ENCODE assay signal across 12 cellular contexts in the genomic region with DNA sequence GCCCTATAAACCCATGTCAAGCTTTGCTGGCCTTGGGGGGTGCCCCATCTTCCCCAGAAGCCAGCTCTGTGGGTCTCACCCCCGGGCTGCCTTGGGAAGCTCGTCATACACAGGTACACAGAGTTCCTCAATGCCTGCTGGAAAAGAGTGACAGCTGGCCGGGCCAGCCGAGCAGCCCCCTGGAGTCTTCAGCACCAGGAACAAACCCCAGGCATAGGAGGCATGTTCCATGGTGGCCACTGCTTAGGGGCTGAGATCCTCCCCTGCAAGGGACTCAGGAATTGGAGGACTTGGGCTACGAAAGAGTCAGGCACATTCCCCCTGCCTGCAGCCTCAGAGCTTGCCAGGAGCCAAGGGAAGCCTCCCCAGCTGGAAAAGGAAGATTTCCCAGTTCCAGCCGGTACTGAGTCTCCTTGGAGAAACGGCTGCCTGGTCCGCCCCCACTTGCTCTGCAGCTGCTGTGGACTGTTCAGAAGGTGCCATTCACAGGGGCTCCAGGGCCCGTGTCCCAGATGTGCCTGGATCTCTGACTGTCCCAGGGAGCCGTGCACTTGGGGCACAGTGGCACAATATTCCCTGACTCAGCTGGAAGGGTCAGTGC.
A peak's percentile ranks its signal among the peaks of the same experiment; 100 is the strongest.
DNase-seq lines count a peak whose midpoint lies in the region; FAIRE-seq and TF ChIP-seq lines count a peak whose summit lies in the region.
"Had no signal": no experiment of that assay in that cellular context is flagged by ENCODE, and none has a peak within 500 bp of the region (broad histone marks: within the 10 kb centered on the region; RNA-seq: fewer than 3 reads in every experiment).

No MANE protein-coding gene starts in this region.

- no peak overlapping the region for H3K4me3 ChIP-seq in coronary artery
- H3K4me3 ChIP-seq: hepatocyte had no signal

- no peak for TF ChIP-seq CTCF in coronary artery (IDR thresholded peaks at IDR 0.05)

- H3K27ac ChIP-seq in coronary artery (peak overlapping the region in 1 of 2 donors; percentile 47), substantia nigra (ENCODE audit: low read depth, low read length, poor library complexity, severe bottlenecking) (peak overlapping the region; percentile 17)
- H3K27ac ChIP-seq: hepatocyte had no signal

- peak; percentile 33 to 64 for DNase-seq in NCI-H524 (lab: John Stamatoyannopoulos, UW)
- DNase-seq in NCI-H524 treated with DMSO at 0.1 percent for 48 hours (lab: John Stamatoyannopoulos, UW) = no peak
- peak; percentile 62 for DNase-seq in coronary artery (ENCODE audit: low spot score)
- peak; percentile 51 for DNase-seq in middle frontal gyrus (ENCODE audit: extremely low spot score, low spot score)
- peak in 1 of 49 donors; percentile 58 for DNase-seq in substantia nigra (lab: John Stamatoyannopoulos, UW)
- no peak for DNase-seq in NOMO-1 treated with dmso at 0.1 percent for 144 hours (lab: John Stamatoyannopoulos, UW; ENCODE audit: unreplicated experiment)
- DNase-seq in urothelium cell line (ENCODE audit: low spot score) = no peak
- DNase-seq in NCI-H774 (lab: John Stamatoyannopoulos, UW) = no peak
- DNase-seq: activated CD4-positive, alpha-beta memory T cell treated with anti-CD3 and anti-CD28 coated beads, Interleukin-2, amount 10 ng/mL, durations not matched to agents 7 days and 5 days; NCI-H187 had no signal

- FAIRE-seq in urothelium cell line (lab: Jason Lieb, UNC) = no peak
- FAIRE-seq: A204.1 had no signal

Comparison
In these comparisons a context has a peak if more than half of its experiments do, and no peak if none do; other contexts are left out.
1. DNase-seq: peak in NCI-H524 (2 of 2), coronary artery (single experiment) and middle frontal gyrus (single experiment); none in NCI-H524 treated with DMSO at 0.1 percent for 48 hours (single experiment), NOMO-1 treated with dmso at 0.1 percent for 144 hours (single experiment), urothelium cell line (single experiment) and NCI-H774 (single experiment).